Comparison of ENCODE assay signal across 18 cellular contexts in the genomic region with DNA sequence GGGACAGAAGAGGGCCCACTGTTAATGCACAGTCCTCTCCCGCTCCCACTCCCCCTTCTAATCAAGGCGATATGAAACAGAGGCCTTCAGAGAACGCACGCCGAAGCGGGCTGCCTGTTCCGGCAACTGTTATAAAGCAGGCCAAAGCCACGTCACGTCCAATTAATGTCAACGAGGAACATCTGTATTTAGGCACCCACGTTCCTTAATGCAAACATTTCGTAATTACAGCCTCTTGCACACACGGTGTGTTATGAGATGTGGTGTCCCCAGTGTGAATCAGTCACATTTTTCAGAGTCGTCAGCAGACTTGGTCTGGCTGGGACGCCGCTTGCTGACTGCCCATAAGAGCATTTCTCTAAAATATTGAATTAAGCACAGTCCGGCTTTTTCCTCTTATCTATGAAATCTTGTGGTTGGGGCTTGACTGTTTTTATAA.
DNase-seq lines count a peak whose midpoint lies in the region; ATAC-seq and TF ChIP-seq lines count a peak whose summit lies in the region.
"Had no signal": no experiment of that assay in that cellular context is flagged by ENCODE, and none has a peak within 500 bp of the region (broad histone marks: within the 10 kb centered on the region; RNA-seq: fewer than 3 reads in every experiment).

No MANE protein-coding gene starts in this region.

- CTCF ChIA-PET in activated CD4-positive, alpha-beta T cell treated with anti-CD3 and anti-CD28 coated beads for 36 hours (lab: Charles Lee) = no interaction called here

- H3K4me3 ChIP-seq in left ventricle myocardium inferior = no peak overlapping the region
- no peak overlapping the region for H3K4me3 ChIP-seq in fibroblast of the aortic adventitia (ENCODE audit: low read depth, low read length)
- H3K4me3 ChIP-seq in transverse colon = no peak overlapping the region
- no peak overlapping the region for H3K4me3 ChIP-seq in ascending aorta
- H3K4me3 ChIP-seq: colonic mucosa, left lung, SJCRH30 had no signal

- no peaks in the 10 kb centered on the region for H3K9me3 Mint-ChIP-seq in activated CD4-positive, alpha-beta T cell treated with anti-CD3 and anti-CD28 coated beads for 36 hours (ENCODE audit: low read depth)
- H3K9me3 Mint-ChIP-seq: activated CD4-positive, alpha-beta T cell treated with anti-CD3 and anti-CD28 coated beads, Interleukin-2, amount 10 ng/mL, durations not matched to agents 7 days and 5 days; activated T-cell treated with anti-CD3 and anti-CD28 coated beads, Interleukin-2, amount 50 U/mL, for 4 hours had no signal

- intact Hi-C loops in Right ventricle myocardium superior (cut with DNase I) (no loop called here), left ventricle myocardium inferior (cut with micrococcal nuclease) (no loop called here), transverse colon (cut with DNase I; ENCODE audit: low total_unique reads) (no loop called here), ascending aorta (cut with DNase I) (no loop called here)
- intact Hi-C loops in activated CD4-positive, alpha-beta T cell treated with anti-CD3 and anti-CD28 coated beads for 36 hours (cut with DNase I, micrococcal nuclease) = no loop called here

- no peaks in the 10 kb centered on the region for H3K4me1 ChIP-seq in left ventricle myocardium inferior
- H3K4me1 ChIP-seq in transverse colon = no peaks in the 10 kb centered on the region
- no peaks in the 10 kb centered on the region for H3K4me1 ChIP-seq in ascending aorta
- H3K4me1 ChIP-seq: colonic mucosa, left lung, SJCRH30 had no signal

- ATAC-seq in Right ventricle myocardium superior (ENCODE audit: poor library complexity) = peak; percentile 36
- ATAC-seq in activated CD4-positive, alpha-beta T cell treated with anti-CD3 and anti-CD28 coated beads for 36 hours = no peak
- ATAC-seq in GM18861 (IDR thresholded peaks at IDR 0.05; ENCODE audit: unreplicated experiment) = no peak
- ATAC-seq: activated T-cell treated with anti-CD3 and anti-CD28 coated beads, Interleukin-2, amount 50 U/mL, for 4 hours; left lung; naive thymus-derived CD8-positive, alpha-beta T cell had no signal

- H3K9me3 ChIP-seq in left ventricle myocardium inferior (replicated peaks) (peaks cover 6% of the 10 kb centered on the region), transverse colon (no peaks in the 10 kb centered on the region), ascending aorta (no peaks in the 10 kb centered on the region)
- H3K9me3 ChIP-seq: Caco-2, colonic mucosa, left lung, SJCRH30 had no signal

- H3K27me3 ChIP-seq in left ventricle myocardium inferior (ENCODE audit: low read depth) (peaks cover 50% of the 10 kb centered on the region), transverse colon (peaks cover 3% of the 10 kb centered on the region), ascending aorta (no peaks in the 10 kb centered on the region)
- H3K27me3 ChIP-seq: colonic mucosa, SJCRH30 had no signal

- POLR2A ChIA-PET in activated CD4-positive, alpha-beta T cell treated with anti-CD3 and anti-CD28 coated beads for 36 hours (lab: Charles Lee) = no interaction called here

- H3K36me3 Mint-ChIP-seq in activated CD4-positive, alpha-beta T cell treated with anti-CD3 and anti-CD28 coated beads for 36 hours (ENCODE audit: low read depth) = no peaks in the 10 kb centered on the region
- H3K36me3 Mint-ChIP-seq: naive thymus-derived CD8-positive, alpha-beta T cell had no signal

- H3K27ac ChIP-seq in left ventricle myocardium inferior (replicated peaks) (no peak overlapping the region), transverse colon (no peak overlapping the region), ascending aorta (no peak overlapping the region)
- H3K27ac ChIP-seq: colonic mucosa, left lung, SJCRH30 had no signal

- H3K27me3 Mint-ChIP-seq in activated CD4-positive, alpha-beta T cell treated with anti-CD3 and anti-CD28 coated beads for 36 hours = peaks cover 19% of the 10 kb centered on the region

- DNase-seq in Right ventricle myocardium superior = no peak
- DNase-seq in left ventricle myocardium inferior = no peak
- peak; percentile 74 for DNase-seq in fibroblast of the aortic adventitia (ENCODE audit: low read depth)
- DNase-seq in transverse colon = peak; percentile 8
- DNase-seq in activated CD4-positive, alpha-beta T cell treated with anti-CD3 and anti-CD28 coated beads for 36 hours = no peak
- no peak for DNase-seq in ascending aorta (ENCODE audit: low spot score in 2 of 2)
- DNase-seq: activated CD4-positive, alpha-beta T cell treated with anti-CD3 and anti-CD28 coated beads, Interleukin-2, amount 10 ng/mL, durations not matched to agents 7 days and 5 days; activated T-cell treated with anti-CD3 and anti-CD28 coated beads, Interleukin-2, amount 50 U/mL, for 4 hours; Caco-2; colonic mucosa; GDM1; hypothalamus; left lung; naive thymus-derived CD8-positive, alpha-beta T cell; SJCRH30; T1000 had no signal

- no peak for TF ChIP-seq CTCF in left ventricle myocardium inferior (IDR thresholded peaks at IDR 0.05; ENCODE audit: borderline replicate concordance)
- no peak for TF ChIP-seq CTCF in fibroblast of the aortic adventitia (IDR thresholded peaks at IDR 0.05; ENCODE audit: insufficient read depth, low read length)
- TF ChIP-seq CTCF in transverse colon (IDR thresholded peaks at IDR 0.05) = no peak
- TF ChIP-seq CTCF in ascending aorta (IDR thresholded peaks at IDR 0.05) = no peak

- H3K36me3 ChIP-seq in left ventricle myocardium inferior (no peaks in the 10 kb centered on the region), transverse colon (no peaks in the 10 kb centered on the region), ascending aorta (no peaks in the 10 kb centered on the region)
- H3K36me3 ChIP-seq: colonic mucosa, left lung, SJCRH30 had no signal

- 59 to 65% methylated on average over 7 to 17 of the region's 17 CpGs for WGBS in transverse colon (ENCODE audit: low coverage in 1 of 2), 2 donors

- no peak for TF ChIP-seq POLR2A in transverse colon (IDR thresholded peaks at IDR 0.05)

- no peak overlapping the region for H3K4me3 Mint-ChIP-seq in activated CD4-positive, alpha-beta T cell treated with anti-CD3 and anti-CD28 coated beads for 36 hours
- H3K4me3 Mint-ChIP-seq: activated CD4-positive, alpha-beta T cell treated with anti-CD3 and anti-CD28 coated beads, Interleukin-2, amount 10 ng/mL, durations not matched to agents 7 days and 5 days; activated T-cell treated with anti-CD3 and anti-CD28 coated beads, Interleukin-2, amount 50 U/mL, for 4 hours; naive thymus-derived CD8-positive, alpha-beta T cell had no signal

- no peak overlapping the region for H3K27ac Mint-ChIP-seq in activated CD4-positive, alpha-beta T cell treated with anti-CD3 and anti-CD28 coated beads for 36 hours
- H3K27ac Mint-ChIP-seq: activated CD4-positive, alpha-beta T cell treated with anti-CD3 and anti-CD28 coated beads, Interleukin-2, amount 10 ng/mL, durations not matched to agents 7 days and 5 days; naive thymus-derived CD8-positive, alpha-beta T cell had no signal

- TF ChIP-seq EP300 in transverse colon (IDR thresholded peaks at IDR 0.05; ENCODE audit: low read depth) = no peak

- in situ Hi-C loops in transverse colon (cut with MboI; ENCODE audit: low pct_ligation_motif_present in 1 of 4, low pct_unique_long_range_greater_than_20kb in 1 of 4, low sequenced_read_pairs in 3 of 4) = no loop called here

- no peaks in the 10 kb centered on the region for H3K4me1 Mint-ChIP-seq in activated CD4-positive, alpha-beta T cell treated with anti-CD3 and anti-CD28 coated beads for 36 hours
- H3K4me1 Mint-ChIP-seq: activated CD4-positive, alpha-beta T cell treated with anti-CD3 and anti-CD28 coated beads, Interleukin-2, amount 10 ng/mL, durations not matched to agents 7 days and 5 days; naive thymus-derived CD8-positive, alpha-beta T cell had no signal

TF ChIP-seq in PFSK-1, 5 proteins besides CTCF, POLR2A, EP300 and RAD21:
- TF ChIP-seq, protein P1, sequence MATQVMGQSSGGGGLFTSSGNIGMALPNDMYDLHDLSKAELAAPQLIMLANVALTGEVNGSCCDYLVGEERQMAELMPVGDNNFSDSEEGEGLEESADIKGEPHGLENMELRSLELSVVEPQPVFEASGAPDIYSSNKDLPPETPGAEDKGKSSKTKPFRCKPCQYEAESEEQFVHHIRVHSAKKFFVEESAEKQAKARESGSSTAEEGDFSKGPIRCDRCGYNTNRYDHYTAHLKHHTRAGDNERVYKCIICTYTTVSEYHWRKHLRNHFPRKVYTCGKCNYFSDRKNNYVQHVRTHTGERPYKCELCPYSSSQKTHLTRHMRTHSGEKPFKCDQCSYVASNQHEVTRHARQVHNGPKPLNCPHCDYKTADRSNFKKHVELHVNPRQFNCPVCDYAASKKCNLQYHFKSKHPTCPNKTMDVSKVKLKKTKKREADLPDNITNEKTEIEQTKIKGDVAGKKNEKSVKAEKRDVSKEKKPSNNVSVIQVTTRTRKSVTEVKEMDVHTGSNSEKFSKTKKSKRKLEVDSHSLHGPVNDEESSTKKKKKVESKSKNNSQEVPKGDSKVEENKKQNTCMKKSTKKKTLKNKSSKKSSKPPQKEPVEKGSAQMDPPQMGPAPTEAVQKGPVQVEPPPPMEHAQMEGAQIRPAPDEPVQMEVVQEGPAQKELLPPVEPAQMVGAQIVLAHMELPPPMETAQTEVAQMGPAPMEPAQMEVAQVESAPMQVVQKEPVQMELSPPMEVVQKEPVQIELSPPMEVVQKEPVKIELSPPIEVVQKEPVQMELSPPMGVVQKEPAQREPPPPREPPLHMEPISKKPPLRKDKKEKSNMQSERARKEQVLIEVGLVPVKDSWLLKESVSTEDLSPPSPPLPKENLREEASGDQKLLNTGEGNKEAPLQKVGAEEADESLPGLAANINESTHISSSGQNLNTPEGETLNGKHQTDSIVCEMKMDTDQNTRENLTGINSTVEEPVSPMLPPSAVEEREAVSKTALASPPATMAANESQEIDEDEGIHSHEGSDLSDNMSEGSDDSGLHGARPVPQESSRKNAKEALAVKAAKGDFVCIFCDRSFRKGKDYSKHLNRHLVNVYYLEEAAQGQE (IDR thresholded peaks at IDR 0.05; ENCODE audit: insufficient read depth in 1 of 2, low read depth in 2 of 2, low read length in 2 of 2) = 0 out of 4 replicates have a peak, but pooled peaks have one; percentile 18 to 50
- peak; percentile 62; the same call in 1 of the 2 replicates for TF ChIP-seq SIN3A (IDR thresholded peaks at IDR 0.05; ENCODE audit: borderline replicate concordance, insufficient read depth, low read length)
- TF ChIP-seq POLR2AphosphoS5 (IDR thresholded peaks at IDR 0.05; ENCODE audit: low read depth, low read length) = peak; percentile 28
- no peak for TF ChIP-seq TAF1 (IDR thresholded peaks at IDR 0.05; ENCODE audit: borderline replicate concordance, insufficient read depth, low read length)
- TF ChIP-seq FOXP2 (optimal IDR thresholded peaks at IDR 0.05; ENCODE audit: borderline replicate concordance, extremely low read depth, extremely low read length, insufficient read depth) = peak; percentile 37
TF ChIP-seq in PFSK-1: peak in this region for 4.

Comparison
In these comparisons a context has a peak if more than half of its experiments do, and no peak if none do; other contexts are left out.
1. DNase-seq: peak in fibroblast of the aortic adventitia (single experiment) and transverse colon (single experiment); none in Right ventricle myocardium superior (single experiment), left ventricle myocardium inferior (single experiment), activated CD4-positive, alpha-beta T cell treated with anti-CD3 and anti-CD28 coated beads for 36 hours (single experiment) and ascending aorta (0 of 2).